In the genomic region with DNA sequence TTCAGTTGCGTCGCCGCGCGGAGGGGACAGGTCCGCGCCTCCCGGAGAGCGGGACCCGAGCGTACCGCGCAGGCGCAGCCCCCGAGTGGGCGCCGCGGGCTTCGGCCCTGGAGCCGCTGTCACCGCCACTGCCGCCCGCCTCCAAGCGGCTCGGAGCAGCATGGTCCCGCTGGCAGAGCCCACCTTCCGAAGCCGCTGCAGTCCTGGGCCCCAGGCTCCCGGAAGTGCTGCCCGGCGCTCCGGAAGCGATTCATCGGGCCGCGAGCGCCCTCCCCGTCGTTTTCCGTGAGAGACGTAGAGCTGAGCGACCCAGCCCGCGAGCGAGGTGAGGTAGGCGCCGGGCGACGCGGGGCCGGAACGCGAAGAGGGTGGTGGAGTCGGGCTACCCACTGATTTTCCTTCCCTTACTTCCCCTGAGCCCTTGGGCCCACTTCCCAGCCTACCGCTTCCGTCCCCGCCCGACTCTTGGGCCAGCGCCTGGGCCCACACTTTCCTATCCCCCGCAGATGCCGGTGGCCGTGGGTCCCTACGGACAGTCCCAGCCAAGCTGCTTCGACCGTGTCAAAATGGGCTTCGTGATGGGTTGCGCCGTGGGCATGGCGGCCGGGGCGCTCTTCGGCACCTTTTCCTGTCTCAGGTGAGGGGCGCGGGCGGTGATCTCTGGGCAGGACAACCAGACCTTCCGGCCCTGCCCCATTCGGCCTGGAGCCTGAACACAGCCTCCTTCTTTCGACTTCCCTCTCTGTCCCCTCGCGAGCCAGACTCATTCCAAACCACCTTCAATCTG, we compare ENCODE assay signal across 8 cellular contexts. TPM values are rescaled to one million over a fixed set of nuclear protein-coding genes. Genes with fewer than 3 reads are reported as not detected.
DNase-seq lines count a peak whose midpoint lies in the region; ATAC-seq and TF ChIP-seq lines count a peak whose summit lies in the region.

A gene (minus strand): TSS at position 226 of the 787 bp plus-strand sequence. CDS start 64 bp downstream, at position 162.
A gene (plus strand): TSS at position 279 of the 787 bp plus-strand sequence. CDS start 228 bp downstream, at position 507.

- peaks cover 31% of the 10 kb centered on the region; the same call in 1 of the 2 replicates for H3K79me2 ChIP-seq in OCI-LY7 (ENCODE audit: insufficient read depth, low read depth, low read length)

- H3K36me3 ChIP-seq in HUES64 (ENCODE audit: insufficient read depth, low read length) = peaks cover 41% of the 10 kb centered on the region
- H3K36me3 ChIP-seq in OCI-LY7 (ENCODE audit: insufficient read depth, low read length) = peaks cover 59% of the 10 kb centered on the region

- DNase-seq in Caki2 (ENCODE audit: low read depth) (peak; percentile 84), OCI-LY7 (ENCODE audit: low spot score) (peak; percentile 92), activated T-cell treated with anti-CD3 and anti-CD28 coated beads for 48 hours (ENCODE audit: low read depth) (peak; percentile 88), epithelial cell of proximal tubule (ENCODE audit: low read depth) (no peak), mucosa of gallbladder (ENCODE audit: low spot score) (peak; percentile 81)
- DNase-seq in stimulated activated CD8-positive, alpha-beta memory T cell treated with anti-CD3 and anti-CD28 coated beads, Interleukin-4, amount 100 ng/mL, for 4 hours (ENCODE audit: low read depth in 2 of 2, low spot score in 1 of 2) = peak; percentile 63 to 64

- intact Hi-C loops in OCI-LY7 (cut with micrococcal nuclease; ENCODE audit: unreplicated experiment) = loop anchor here (1.0 to 5.0 kb wide), 5 partner anchors 82 to 237 kb away; a partner anchor contains a TSS

- H3K9ac ChIP-seq in HUES64 (ENCODE audit: low read depth, low read length) = peak within 1 kb of the TSS; percentile 95

- peak; percentile 74 for ATAC-seq in GM21390 (IDR thresholded peaks at IDR 0.05; ENCODE audit: unreplicated experiment)

- H3K9me3 ChIP-seq in HUES64 (ENCODE audit: insufficient read depth, low read depth, low read length) (no peaks in the 10 kb centered on the region), OCI-LY7 (ENCODE audit: low read length) (no peaks in the 10 kb centered on the region)

- no peaks in the 10 kb centered on the region for H3K27me3 ChIP-seq in HUES64 (ENCODE audit: insufficient read depth, low read length)

- peaks cover 8% of the 10 kb centered on the region; the same call in 1 of the 2 replicates for H3K4me1 ChIP-seq in HUES64 (ENCODE audit: insufficient read depth, low read length)
- H3K4me1 ChIP-seq in OCI-LY7 (ENCODE audit: insufficient read depth, low read length, poor library complexity, severe bottlenecking) = peaks cover 23% of the 10 kb centered on the region

- no peaks in the 10 kb centered on the region for H3K9me2 ChIP-seq in OCI-LY7 (ENCODE audit: insufficient read depth, low read length)

- no TSS peak for BruUV-seq in OCI-LY7 (replicated peaks; lab: Mats Ljungman, UMichigan)

- peak within 1 kb of the TSS; percentile 82 for H2AFZ ChIP-seq in OCI-LY7 (ENCODE audit: low read length)

- in situ Hi-C loops in Caki2 (cut with HindIII; ENCODE audit: low pct_unique_long_range_greater_than_20kb, low sequenced_read_pairs) = no loop called here

- H3K4me2 ChIP-seq in OCI-LY7 (ENCODE audit: low read length) = peak within 1 kb of the TSS; percentile 74

- CTCF ChIA-PET in OCI-LY7 (lab: Charles Lee; ENCODE audit: unreplicated experiment) = interaction anchor here (0.6 kb wide), 2 partner anchors 83 to 248 kb away, joined by 3 to 6 read pairs; a partner anchor contains a TSS

- TF ChIP-seq CTCF in OCI-LY7 (conservative IDR thresholded peaks at IDR 0.05; ENCODE audit: low read length) (peak; percentile 44; the same call in 1 of the 2 replicates), epithelial cell of proximal tubule (conservative IDR thresholded peaks at IDR 0.05; ENCODE audit: low read depth, low read length) (no peak)

- peak within 1 kb of the TSS; percentile 93 for H3K4me3 ChIP-seq in HUES64 (ENCODE audit: low read length)
- H3K4me3 ChIP-seq in OCI-LY7 (ENCODE audit: low read depth, low read length, poor library complexity, severe bottlenecking) = peak within 1 kb of the TSS; percentile 87
- peak within 1 kb of the TSS; percentile 84 for H3K4me3 ChIP-seq in epithelial cell of proximal tubule (ENCODE audit: low read depth, low read length)

- H3K27ac ChIP-seq in HUES64 (ENCODE audit: low read depth, low read length) (peak within 1 kb of the TSS; percentile 92), OCI-LY7 (ENCODE audit: low read depth, low read length, poor library complexity, severe bottlenecking) (peak within 1 kb of the TSS; percentile 74)

- peaks cover 4% of the 10 kb centered on the region; the same call in 1 of the 2 replicates for H4K20me1 ChIP-seq in OCI-LY7 (ENCODE audit: insufficient read depth, low read length)

- POLR2A ChIA-PET in OCI-LY7 (lab: Charles Lee) = interaction anchor here (0.6 to 1.8 kb wide), 3 partner anchors 10 to 265 kb away, joined by 3 to 4 read pairs (median 3); no protein-coding TSS in a partner anchor

- under 1% methylated on average over 80 of the region's 80 CpGs for WGBS in HUES64

RNA-seq across cellular contexts. Expression of the first gene that starts in this region (rescaled TPM):
- total RNA-seq in Caki2 (2014; rRNA removed; shearing (Covaris generic); ENCODE audit: low replicate concordance) = 130 and 148 TPM in 2 replicates
- polyA plus RNA-seq in HUES64 (2013, experiment 1 of 2) = 20.2 TPM
- 22.0 TPM for polyA plus RNA-seq in HUES64 (2013, experiment 2 of 2)
- 32.8 and 56.2 TPM in 2 replicates for total RNA-seq in OCI-LY7 (2014; rRNA removed; shearing (Covaris generic))
- 41.3 and 43.4 TPM in 2 replicates for total RNA-seq in OCI-LY7 (2022)
- 10.3 and 39.9 TPM in 2 replicates for total RNA-seq in epithelial cell of proximal tubule
- total RNA-seq in mucosa of gallbladder = 47.4 TPM

RNA-seq across cellular contexts. Expression of the second gene that starts in this region (rescaled TPM):
- total RNA-seq in Caki2 (2014; rRNA removed; shearing (Covaris generic); ENCODE audit: low replicate concordance) = 280 and 455 TPM in 2 replicates
- polyA plus RNA-seq in HUES64 (2013, experiment 1 of 2) = 198 TPM
- polyA plus RNA-seq in HUES64 (2013, experiment 2 of 2) = 183 TPM
- total RNA-seq in OCI-LY7 (2014; rRNA removed; shearing (Covaris generic)) = 393 and 411 TPM in 2 replicates
- total RNA-seq in OCI-LY7 (2022) (109 and 164 TPM in 2 replicates), epithelial cell of proximal tubule (523 and 938 TPM in 2 replicates), mucosa of gallbladder (155 TPM)
